ENCODE assay signal across 35 cellular contexts in genomic region chr16:47697826-47698225, GRCh38.
DNase-seq lines count a peak whose midpoint lies in the region; ATAC-seq, FAIRE-seq and TF ChIP-seq lines count a peak whose summit lies in the region.
"Had no signal": no experiment of that assay in that cellular context is flagged by ENCODE, and none has a peak within 500 bp of the region (broad histone marks: within the 10 kb centered on the region; RNA-seq: fewer than 3 reads in every experiment).

No MANE protein-coding gene starts in this region.

- H3K9me2 ChIP-seq in PC-9 (ENCODE audit: insufficient read depth) = no peaks in the 10 kb centered on the region

- POLR2A ChIA-PET in HepG2 (lab: Yijun Ruan, JAX) (no interaction called here), PC-9 (lab: Charles Lee; ENCODE audit: unreplicated experiment) (no interaction called here)

- in situ Hi-C loops in HepG2 (cut with HindIII; ENCODE audit: extremely low pct_ligation_motif_present, low pct_unique_long_range_greater_than_20kb) = no loop called here

- H3K27ac ChIP-seq in liver (ENCODE audit: low read depth in 1 of 2, low read length in 2 of 2) = no peak overlapping the region
- no peak overlapping the region for H3K27ac ChIP-seq in HepG2 (ENCODE audit: extremely low read length, insufficient read depth, low read length)
- H3K27ac ChIP-seq in osteoblast (ENCODE audit: low read depth, low read length) = no peak overlapping the region
- H3K27ac ChIP-seq in PC-9 = no peak overlapping the region
- H3K27ac ChIP-seq: 22Rv1; A549; BLaER1; BLaER1 treated with 17β-estradiol and CSF1 and Interleukin-3, amounts not matched to agents 10 nM and 100 nM; C4-2B had no signal

- DNase-seq in HepG2 (ENCODE audit: low spot score) (no peak), GM19239 (ENCODE audit: insufficient read length, low spot score) (no peak), left lobe of liver (ENCODE audit: low spot score) (no peak), osteoblast (ENCODE audit: insufficient read length, low spot score, missing footprints) (peak; percentile 34), NCI-H526 (lab: John Stamatoyannopoulos, UW) (no peak), PC-9 (no peak)
- DNase-seq: 8988T; ACHN; AML-193; BE2C; C1 segment of cervical spinal cord; Caco-2; Calu3; CD4-positive, alpha-beta memory T cell; CD4-positive, alpha-beta T cell; CD4-positive, CD25-positive, alpha-beta regulatory T cell; CD8-positive, alpha-beta memory T cell; CD8-positive, alpha-beta T cell; COR-L47; DMS 273 treated with DMSO at 0.1 percent for 48 hours; DMS153; DMS53; DMS79; DMS79 treated with DMSO at 0.1 percent for 48 hours; DND-41; EL had no signal

- TF ChIP-seq CTCF in liver (IDR thresholded peaks at IDR 0.05; ENCODE audit: low read depth, low read length, missing input control) (no peak), HepG2 (CRISPR knock-in tag; IDR thresholded peaks at IDR 0.05) (no peak), osteoblast (IDR thresholded peaks at IDR 0.05; ENCODE audit: extremely low read depth, low read depth, low read length) (no peak), PC-9 (conservative IDR thresholded peaks at IDR 0.05) (no peak)

- H3K4me1 ChIP-seq in liver (ENCODE audit: control insufficient read depth in 4 of 4, insufficient read depth in 4 of 4, low read length in 3 of 4) (no peaks in the 10 kb centered on the region), HepG2 (ENCODE audit: insufficient read depth, low read length) (no peaks in the 10 kb centered on the region), osteoblast (ENCODE audit: insufficient read depth, low read length) (no peaks in the 10 kb centered on the region), PC-9 (replicated peaks; ENCODE audit: insufficient read depth) (no peaks in the 10 kb centered on the region)
- H3K4me1 ChIP-seq: A549, BE2C, BLaER1, Caco-2 had no signal

- 49% methylated on average over 3 of the region's 3 CpGs for WGBS in liver
- 80% methylated on average over 3 of the region's 3 CpGs for WGBS in HepG2 (ENCODE audit: low lambda C conversion rate)

- intact Hi-C loops in HepG2 (cut with micrococcal nuclease; ENCODE audit: unreplicated experiment) (no loop called here), PC-9 (cut with micrococcal nuclease; ENCODE audit: unreplicated experiment) (no loop called here)

- H3K9ac ChIP-seq in liver (ENCODE audit: low read depth in 1 of 2, low read length in 2 of 2) (no peak overlapping the region), HepG2 (ENCODE audit: insufficient read depth, low read depth, low read length) (no peak overlapping the region)
- H3K9ac ChIP-seq: BLaER1; BLaER1 treated with 17β-estradiol and CSF1 and Interleukin-3, amounts not matched to agents 10 nM and 100 nM had no signal

- no peak for TF ChIP-seq POLR2A in HepG2 (IDR thresholded peaks at IDR 0.05; ENCODE audit: insufficient read depth in 1 of 2, low read depth in 2 of 2, low read length in 2 of 2)

- no peaks in the 10 kb centered on the region for H3F3A ChIP-seq in PC-9 (ENCODE audit: insufficient read depth, low read depth)

- H3K9me3 ChIP-seq in liver (ENCODE audit: control insufficient read depth in 4 of 4, low read length in 3 of 4) = no peaks in the 10 kb centered on the region
- no peaks in the 10 kb centered on the region for H3K9me3 ChIP-seq in HepG2 (ENCODE audit: low read length)
- H3K9me3 ChIP-seq in osteoblast (ENCODE audit: low read depth, low read length) = no peaks in the 10 kb centered on the region
- no peaks in the 10 kb centered on the region for H3K9me3 ChIP-seq in PC-9 (ENCODE audit: insufficient read depth, low read depth)
- H3K9me3 ChIP-seq: A549; BE2C; BLaER1; BLaER1 treated with 17β-estradiol and CSF1 and Interleukin-3, amounts not matched to agents 10 nM and 100 nM; Caco-2 had no signal

- FAIRE-seq in HepG2 (lab: Jason Lieb, UNC) = no peak
- peak; percentile 39 for FAIRE-seq in GM19239 (lab: Jason Lieb, UNC)
- FAIRE-seq: A204.1, A549, D721Med had no signal

- H3K36me3 ChIP-seq in liver (ENCODE audit: control insufficient read depth in 4 of 4, insufficient read depth in 3 of 4, low read depth in 1 of 4, low read length in 3 of 4) (peaks cover 3 to 51% (median 34%) of the 10 kb centered on the region in 4 donors), HepG2 (replicated peaks in 1 of 2; ENCODE audit: control insufficient read depth in 1 of 2, insufficient read depth in 2 of 2, low read length in 2 of 2) (peaks cover 11 to 50% of the 10 kb centered on the region in 2 experiments), osteoblast (ENCODE audit: insufficient read depth, low read length) (peaks cover 22% of the 10 kb centered on the region), PC-9 (ENCODE audit: low read depth) (peaks cover 26% of the 10 kb centered on the region)

- no peak for TF ChIP-seq RAD21 in liver (IDR thresholded peaks at IDR 0.05)
- TF ChIP-seq RAD21 in HepG2 (CRISPR knock-in tag; IDR thresholded peaks at IDR 0.05) = no peak

- BruUV-seq in HepG2 (replicated peaks; lab: Mats Ljungman, UMichigan) (no TSS peak), PC-9 (replicated peaks; lab: Mats Ljungman, UMichigan) (no TSS peak)

- CTCF ChIA-PET in HepG2 (lab: Yijun Ruan, JAX; ENCODE audit: low intra/inter-chr PET ratio, low total read pairs) = no interaction called here
- CTCF ChIA-PET in PC-9 (lab: Charles Lee) = no interaction called here

- ATAC-seq in HepG2 = no peak
- ATAC-seq in left lobe of liver = peak; percentile 50
- ATAC-seq in HG02623 (IDR thresholded peaks at IDR 0.05; ENCODE audit: unreplicated experiment) = no peak
- ATAC-seq: A549; CD8-positive, alpha-beta T cell had no signal

- H3K27me3 ChIP-seq in liver (ENCODE audit: control insufficient read depth in 4 of 4, insufficient read depth in 4 of 4, low read length in 3 of 4) (no peaks in the 10 kb centered on the region), HepG2 (ENCODE audit: control insufficient read depth in 1 of 2, insufficient read depth in 2 of 2, low read length in 2 of 2) (no peaks in the 10 kb centered on the region), osteoblast (ENCODE audit: insufficient read depth, low read length) (no peaks in the 10 kb centered on the region), PC-9 (ENCODE audit: insufficient read depth, low read depth) (no peaks in the 10 kb centered on the region)
- H3K27me3 ChIP-seq: BE2C; BLaER1; BLaER1 treated with 17β-estradiol and CSF1 and Interleukin-3, amounts not matched to agents 10 nM and 100 nM had no signal

- H4K20me1 ChIP-seq in HepG2 (ENCODE audit: insufficient read depth, low read length) (no peaks in the 10 kb centered on the region), osteoblast (ENCODE audit: insufficient read depth, low read length) (no peaks in the 10 kb centered on the region), PC-9 (ENCODE audit: insufficient read depth) (no peaks in the 10 kb centered on the region)
- H4K20me1 ChIP-seq: BLaER1; BLaER1 treated with 17β-estradiol and CSF1 and Interleukin-3, amounts not matched to agents 10 nM and 100 nM had no signal

- H3K4me2 ChIP-seq in HepG2 (ENCODE audit: low read depth, low read length) (no peak overlapping the region), osteoblast (ENCODE audit: insufficient read depth, low read length) (no peak overlapping the region), PC-9 (no peak overlapping the region)
- H3K4me2 ChIP-seq: A549; BLaER1; BLaER1 treated with 17β-estradiol and CSF1 and Interleukin-3, amounts not matched to agents 10 nM and 100 nM had no signal

- H3K4me3 ChIP-seq in liver (ENCODE audit: low read depth in 1 of 3, low read length in 3 of 3) (no peak overlapping the region), HepG2 (replicated peaks in 1 of 3; ENCODE audit: insufficient read depth in 1 of 3, low read depth in 2 of 3, low read length in 3 of 3) (no peak overlapping the region), osteoblast (ENCODE audit: insufficient read depth, low read length) (no peak overlapping the region), PC-9 (no peak overlapping the region)
- H3K4me3 ChIP-seq: A549; BLaER1; BLaER1 treated with 17β-estradiol and CSF1 and Interleukin-3, amounts not matched to agents 10 nM and 100 nM had no signal

- no peak for TF ChIP-seq EP300 in HepG2 (IDR thresholded peaks at IDR 0.05; ENCODE audit: low read depth in 2 of 2, low read length in 2 of 2)
- TF ChIP-seq EP300 in HepG2 (CRISPR knock-in tag; IDR thresholded peaks at IDR 0.05; ENCODE audit: borderline replicate concordance) = no peak

- H2AFZ ChIP-seq in HepG2 (ENCODE audit: low read length) (no peak overlapping the region), osteoblast (ENCODE audit: low read length) (no peak overlapping the region), PC-9 (no peak overlapping the region)

- H3K79me2 ChIP-seq in HepG2 (ENCODE audit: insufficient read depth, low read length) = no peaks in the 10 kb centered on the region
- no peaks in the 10 kb centered on the region for H3K79me2 ChIP-seq in osteoblast (ENCODE audit: insufficient read depth, low read length)
- no peaks in the 10 kb centered on the region for H3K79me2 ChIP-seq in PC-9 (ENCODE audit: low read depth)

TF ChIP-seq in liver, 16 proteins besides CTCF, POLR2A, EP300 and RAD21 (continues in another document):
- no peak for TF ChIP-seq EGR1 (IDR thresholded peaks at IDR 0.05; ENCODE audit: low read depth in 2 of 2)
- TF ChIP-seq HNF4A (conservative IDR thresholded peaks at IDR 0.05) = peak; percentile 16 to 72
- TF ChIP-seq TAF1 (conservative IDR thresholded peaks at IDR 0.05) = no peak

TF ChIP-seq in HepG2, 621 proteins besides CTCF, POLR2A, EP300 and RAD21 (continues in another document):
- no peak for TF ChIP-seq ETV5 (CRISPR knock-in tag; IDR thresholded peaks at IDR 0.05; ENCODE audit: borderline replicate concordance)
- no peak for TF ChIP-seq MBNL3 (CRISPR knock-in tag; conservative IDR thresholded peaks at IDR 0.05)
- TF ChIP-seq U2AF1 (optimal IDR thresholded peaks at IDR 0.05; ENCODE audit: low read depth, low read length) = no peak
- TF ChIP-seq E2F5 (CRISPR knock-in tag; conservative IDR thresholded peaks at IDR 0.05) = no peak
- no peak for TF ChIP-seq ZBTB7B (CRISPR knock-in tag; IDR thresholded peaks at IDR 0.05)
- TF ChIP-seq NRL (CRISPR knock-in tag; IDR thresholded peaks at IDR 0.05; ENCODE audit: borderline replicate concordance) = no peak
- no peak for TF ChIP-seq ERF (CRISPR knock-in tag; IDR thresholded peaks at IDR 0.05)
- TF ChIP-seq ZNF44 (CRISPR knock-in tag; IDR thresholded peaks at IDR 0.05) = no peak
- no peak for TF ChIP-seq ZNF367 (CRISPR knock-in tag; IDR thresholded peaks at IDR 0.05; ENCODE audit: borderline replicate concordance)
- TF ChIP-seq FOXA3 (CRISPR knock-in tag; IDR thresholded peaks at IDR 0.05) = no peak
- TF ChIP-seq ZFYVE20 (CRISPR knock-in tag; IDR thresholded peaks at IDR 0.05; ENCODE audit: borderline replicate concordance, low read depth) = no peak
- TF ChIP-seq NFYB (CRISPR knock-in tag; IDR thresholded peaks at IDR 0.05) = no peak
- no peak for TF ChIP-seq ZNF124 (CRISPR knock-in tag; IDR thresholded peaks at IDR 0.05)
